ENCODE assay signal across 25 cellular contexts in the genomic region with DNA sequence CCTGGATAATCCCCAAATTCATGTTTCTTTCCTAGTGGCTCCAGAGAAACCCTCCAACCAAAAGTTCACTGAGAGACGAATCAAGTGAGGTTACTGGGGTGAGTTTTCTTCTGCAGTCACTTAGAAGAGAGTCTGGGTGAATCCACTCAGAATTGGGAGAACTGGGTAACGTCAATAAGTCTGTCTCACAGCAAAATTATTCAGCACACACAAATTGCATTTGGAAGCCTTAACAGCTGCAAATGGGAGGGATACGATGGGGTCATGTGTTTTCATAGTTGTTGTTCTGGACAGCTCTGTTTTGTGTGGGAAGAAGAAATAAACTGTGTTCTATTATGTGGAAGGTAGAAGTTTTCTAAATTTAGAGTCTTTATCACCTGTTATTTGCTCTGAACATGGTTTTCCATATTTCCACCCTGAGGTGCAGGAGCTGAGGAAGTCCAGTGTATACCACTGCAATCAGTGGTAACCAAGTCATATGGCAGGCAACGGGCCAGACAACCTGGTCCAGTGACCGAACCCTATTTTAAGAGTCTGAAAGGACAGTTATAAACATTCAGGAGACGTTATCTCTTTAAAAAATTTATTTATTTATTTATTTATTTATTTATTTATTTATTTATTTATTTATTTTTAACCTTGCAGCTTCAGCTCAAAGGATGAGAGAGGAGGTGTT. TPM values are rescaled to one million over a fixed set of nuclear protein-coding genes. Genes with fewer than 3 reads are reported as not detected.
DNase-seq lines count a peak whose midpoint lies in the region; ATAC-seq, FAIRE-seq and TF ChIP-seq lines count a peak whose summit lies in the region.
"Had no signal": no experiment of that assay in that cellular context is flagged by ENCODE, and none has a peak within 500 bp of the region (broad histone marks: within the 10 kb centered on the region; RNA-seq: fewer than 3 reads in every experiment).

No MANE protein-coding gene starts in this region.

- POLR2A ChIA-PET in A549 (lab: Yijun Ruan, JAX): no interaction called here

- TF ChIP-seq RAD21 in A549 (conservative IDR thresholded peaks at IDR 0.05 in 1 of 2, IDR thresholded peaks at IDR 0.05 in 1 of 2): no peak

- H3K4me3 ChIP-seq in A549 (no peak overlapping the region), SJCRH30 (no peak overlapping the region), gastrocnemius medialis (no peak overlapping the region)
- H3K4me3 ChIP-seq: BLaER1 treated with 17β-estradiol and CSF1 and Interleukin-3, amounts not matched to agents 10 nM and 100 nM had no signal

- no peak for ATAC-seq in A549
- ATAC-seq in left ventricle myocardium superior: peak; percentile 72
- peak in 1 of 2 donors; percentile 44 for ATAC-seq in gastrocnemius medialis
- ATAC-seq in GM21528 (IDR thresholded peaks at IDR 0.05; ENCODE audit: low FRiP score, unreplicated experiment): no peak
- ATAC-seq: Panc1 had no signal

- H3K9me3 ChIP-seq in A549 (no peaks in the 10 kb centered on the region), SJCRH30 (replicated peaks) (no peaks in the 10 kb centered on the region), gastrocnemius medialis (no peaks in the 10 kb centered on the region)

- TF ChIP-seq EP300 in A549 (IDR thresholded peaks at IDR 0.05): no peak

- H3K4me2 ChIP-seq in A549: no peak overlapping the region
- H3K4me2 ChIP-seq: BLaER1 treated with 17β-estradiol and CSF1 and Interleukin-3, amounts not matched to agents 10 nM and 100 nM had no signal

- 46% methylated on average over 6 of the region's 6 CpGs for WGBS in A549 (ENCODE audit: missing lambda C conversion rate)

- H3K36me3 ChIP-seq in SJCRH30: no peaks in the 10 kb centered on the region
- H3K36me3 ChIP-seq in gastrocnemius medialis: no peaks in the 10 kb centered on the region

- TF ChIP-seq CTCF in A549 (IDR thresholded peaks at IDR 0.05) (no peak), gastrocnemius medialis (IDR thresholded peaks at IDR 0.05 in 4 of 5, conservative IDR thresholded peaks at IDR 0.05 in 1 of 5) (no peak)

- TF ChIP-seq POLR2A in A549 (IDR thresholded peaks at IDR 0.05; ENCODE audit: low read length): no peak
- TF ChIP-seq POLR2A in gastrocnemius medialis (IDR thresholded peaks at IDR 0.05): no peak

- intact Hi-C loops in left ventricle myocardium superior (cut with micrococcal nuclease): no loop called here
- intact Hi-C loops in gastrocnemius medialis (cut with DNase I; ENCODE audit: low total_unique reads): no loop called here

- in situ Hi-C loops in gastrocnemius medialis (cut with MboI; ENCODE audit: low sequenced_read_pairs in 4 of 4): no loop called here

- CTCF ChIA-PET in A549 (lab: Yijun Ruan, JAX): no interaction called here

- DNase-seq in A549 (ENCODE audit: low read depth in 1 of 2, low spot score in 1 of 2): no peak
- DNase-seq in SJCRH30: peak in 1 of 2 experiments; percentile 56
- peak; percentile 70 for DNase-seq in left ventricle myocardium superior
- peak in 1 of 2 donors; percentile 37 for DNase-seq in gastrocnemius medialis
- no peak for DNase-seq in SKM-1 treated with dmso at 0.1 percent for 144 hours (lab: John Stamatoyannopoulos, UW; ENCODE audit: unreplicated experiment)
- DNase-seq in effector CD4-positive, alpha-beta T cell: no peak
- DNase-seq: AML-193; CD4-positive, alpha-beta T cell; NCI-H1092 treated with DMSO at 0.1 percent for 48 hours; NCI-H1436; NCI-H187; NCI-H2081 treated with DMSO at 0.1 percent for 48 hours; NCI-H2171; NCI-H226; NCI-H510A; NCI-H69; SIG-M5 had no signal

- H3K4me1 ChIP-seq in A549 (no peaks in the 10 kb centered on the region), SJCRH30 (peaks cover 26% of the 10 kb centered on the region), gastrocnemius medialis (peaks cover 47 to 51% of the 10 kb centered on the region in 2 donors)

- H3K27me3 ChIP-seq in SJCRH30: no peaks in the 10 kb centered on the region
- no peaks in the 10 kb centered on the region for H3K27me3 ChIP-seq in gastrocnemius medialis
- H3K27me3 ChIP-seq: BLaER1 treated with 17β-estradiol and CSF1 and Interleukin-3, amounts not matched to agents 10 nM and 100 nM had no signal

- H3K27ac ChIP-seq in A549 (no peak overlapping the region), SJCRH30 (peak overlapping the region; percentile 43), gastrocnemius medialis (peak overlapping the region in 3 of 4 donors; percentile 44 to 63 (median 51))
- H3K27ac ChIP-seq: BLaER1 treated with 17β-estradiol and CSF1 and Interleukin-3, amounts not matched to agents 10 nM and 100 nM; HL-60; RWPE1 had no signal

- no peak for FAIRE-seq in A549 (lab: Jason Lieb, UNC)
- FAIRE-seq: A204.1, D721Med, H54 had no signal

TF ChIP-seq in A549, 52 proteins besides CTCF, POLR2A, EP300 and RAD21:
- TF ChIP-seq FOSB (CRISPR knock-in tag; IDR thresholded peaks at IDR 0.05) (no peak), ZC3H11A (IDR thresholded peaks at IDR 0.05) (peak; percentile 39)

RNA-seq across cellular contexts. Expression of gene MARCHF3, which starts 21.9 kb away (rescaled TPM):
- polyA plus RNA-seq in A549 (2011; rRNA removed): 0.68 and 1.4 TPM in 2 replicates
- 0.26 and 0.54 TPM in 2 replicates for polyA plus RNA-seq in A549 (2012; cell fraction: cytosol; rRNA removed)
- polyA plus RNA-seq in A549 (2012; cell fraction: nucleus; rRNA removed): 0.30 and 0.48 TPM in 2 replicates
- polyA plus RNA-seq in A549 (2017; fragmentation: RNase III; extraction: RNeasy Plus Mini Kit Qiagen cat#74134 plus additional on column Dnase treatment): 0.39 to 0.61 TPM (median 0.43 TPM) in 3 replicates
- 2.0 and 2.4 TPM in 2 replicates for polyA minus RNA-seq in A549 (2011; rRNA and poly(A)+ RNA removed)
- 35.0 and 40.8 TPM in 2 replicates for total RNA-seq in SJCRH30 (2014; rRNA removed; shearing (Covaris generic))
- 25.0 TPM for total RNA-seq in left ventricle myocardium superior
- total RNA-seq in gastrocnemius medialis: 1 to 10 TPM; 2.4 to 6.2 (median 3.6) TPM

Comparison
In these comparisons a context has a peak if more than half of its experiments do, and no peak if none do; other contexts are left out.
1. H3K27ac ChIP-seq: peak in SJCRH30 (single experiment) and gastrocnemius medialis (3 of 4); none in A549 (0 of 2).